In genomic region chr9:131717719-131718460, GRCh38 we compare ENCODE assay signal across 1 cellular context.
TF ChIP-seq lines count a peak whose summit lies in the region.

No MANE protein-coding gene starts in this region.

TF ChIP-seq in HepG2, 621 proteins besides CTCF, POLR2A, EP300 and RAD21 (continued from another document):
- TF ChIP-seq PRMT3 (CRISPR knock-in tag; IDR thresholded peaks at IDR 0.05; ENCODE audit: borderline replicate concordance, low read depth) (no peak), NR2F6 (IDR thresholded peaks at IDR 0.05) (no peak), NR2F6 (CRISPR knock-in tag; IDR thresholded peaks at IDR 0.05) (0 out of 2 replicates have a peak, but pooled peaks have one; percentile 24), TFAP4 (IDR thresholded peaks at IDR 0.05; ENCODE audit: borderline replicate concordance, low read depth) (no peak), ZNF292 (CRISPR knock-in tag; IDR thresholded peaks at IDR 0.05; ENCODE audit: borderline replicate concordance, low read depth) (peak; percentile 16; the same call in 1 of the 2 replicates), SRSF4 (IDR thresholded peaks at IDR 0.05; ENCODE audit: low read depth, low read length, poor library complexity, severe bottlenecking) (no peak), FOSL1 (CRISPR knock-in tag; IDR thresholded peaks at IDR 0.05; ENCODE audit: borderline replicate concordance) (no peak), ZBED4 (CRISPR knock-in tag; IDR thresholded peaks at IDR 0.05; ENCODE audit: borderline replicate concordance) (no peak), ELF1 (CRISPR knock-in tag; IDR thresholded peaks at IDR 0.05) (no peak), RERE (CRISPR knock-in tag; IDR thresholded peaks at IDR 0.05; ENCODE audit: low read depth) (no peak)
TF ChIP-seq in HepG2: peak in this region for 12.
